In genomic region chr10:73744690-73744994, GRCh38 we compare ENCODE assay signal across 8 cellular contexts. TPM values are rescaled to one million over a fixed set of nuclear protein-coding genes. Genes with fewer than 3 reads are reported as not detected.
DNase-seq lines count a peak whose midpoint lies in the region; ATAC-seq and TF ChIP-seq lines count a peak whose summit lies in the region.

No MANE protein-coding gene starts in this region.

- no peak for TF ChIP-seq CTCF in fibroblast of mammary gland (conservative IDR thresholded peaks at IDR 0.05; ENCODE audit: control insufficient read depth, insufficient read depth, low read depth, low read length)
- TF ChIP-seq CTCF in omental fat pad (IDR thresholded peaks at IDR 0.05) = no peak

- peak overlapping the region; percentile 98 for H3K4me3 ChIP-seq in fibroblast of mammary gland (ENCODE audit: control insufficient read depth, low read depth, low read length)

- peak; percentile 35 for DNase-seq in NCI-H2196 (lab: John Stamatoyannopoulos, UW; ENCODE audit: unreplicated experiment)
- no peak for DNase-seq in NCI-H2196 treated with DMSO at 0.1 percent for 48 hours (lab: John Stamatoyannopoulos, UW; ENCODE audit: unreplicated experiment)
- peak; percentile 3 for DNase-seq in NCI-H526 treated with DMSO at 0.1 percent for 48 hours (lab: John Stamatoyannopoulos, UW)
- peak; percentile 31 for DNase-seq in activated T-cell treated with anti-CD3 and anti-CD28 coated beads for 4 hours
- DNase-seq in fibroblast of mammary gland (ENCODE audit: low read depth) = peak; percentile 58
- DNase-seq in omental fat pad (ENCODE audit: low spot score) = no peak
- DNase-seq in GOT3 (lab: John Stamatoyannopoulos, UW) = no peak

- ATAC-seq in HG02642 (IDR thresholded peaks at IDR 0.05; ENCODE audit: poor library complexity, unreplicated experiment) (peak; percentile 35), omental fat pad (ENCODE audit: low FRiP score) (peak; percentile 66)

RNA-seq across cellular contexts. Expression of gene SEC24C, which starts 0.5 kb away (rescaled TPM):
- total RNA-seq in omental fat pad = 10 to 100 TPM; 45.1 to 53.7 (median 47.5) TPM

RNA-seq across cellular contexts. Expression of gene CHCHD1, which starts 37.2 kb away (rescaled TPM):
- total RNA-seq in omental fat pad = 10 to 100 TPM; 20.5 to 29.1 (median 25.0) TPM

RNA-seq across cellular contexts. Expression of gene ZSWIM8, which starts 40.8 kb away (rescaled TPM):
- total RNA-seq in omental fat pad = 100 to 1,000 TPM in 1 of 4 donors, 10 to 100 TPM in 3; 63.2 to 128 (median 79.3) TPM

RNA-seq across cellular contexts. Expression of gene AGAP5, which starts 46.7 kb away (rescaled TPM):
- 1 to 10 TPM; 4.3 to 8.8 (median 5.4) TPM for total RNA-seq in omental fat pad

Comparison
In these comparisons a context has a peak if more than half of its experiments do, and no peak if none do; other contexts are left out.
1. DNase-seq: peak in NCI-H2196 (single experiment), NCI-H526 treated with DMSO at 0.1 percent for 48 hours (single experiment), activated T-cell treated with anti-CD3 and anti-CD28 coated beads for 4 hours (single experiment) and fibroblast of mammary gland (single experiment); none in NCI-H2196 treated with DMSO at 0.1 percent for 48 hours (single experiment), omental fat pad (single experiment) and GOT3 (single experiment).